In genomic region chr16:70679653-70680494, GRCh38 we compare ENCODE assay signal across 9 cellular contexts. TPM values are rescaled to one million over a fixed set of nuclear protein-coding genes. Genes with fewer than 3 reads are reported as not detected.
DNase-seq lines count a peak whose midpoint lies in the region; ATAC-seq and TF ChIP-seq lines count a peak whose summit lies in the region.
"Had no signal": no experiment of that assay in that cellular context is flagged by ENCODE, and none has a peak within 500 bp of the region (broad histone marks: within the 10 kb centered on the region; RNA-seq: fewer than 3 reads in every experiment).

No MANE protein-coding gene starts in this region.

- peaks cover 53% of the 10 kb centered on the region for H3K79me1 ChIP-seq in mesenchymal stem cell (replicated peaks; ENCODE audit: low read length, poor library complexity, severe bottlenecking)

- ATAC-seq in Right ventricle myocardium inferior (peak; percentile 34), aorta (ENCODE audit: low FRiP score) (no peak)

- TF ChIP-seq CTCF in choroid plexus epithelial cell (conservative IDR thresholded peaks at IDR 0.05; ENCODE audit: low read depth, low read length): peak; percentile 36

- H3K36me3 ChIP-seq in mesenchymal stem cell (ENCODE audit: control insufficient read depth in 1 of 2, insufficient read depth in 2 of 2, low read depth in 1 of 2, low read length in 2 of 2) (peaks cover 56 to 69% of the 10 kb centered on the region in 2 experiments), aorta (ENCODE audit: control insufficient read depth in 1 of 2, insufficient read depth in 2 of 2, low read length in 1 of 2) (peaks cover 0 to 5% of the 10 kb centered on the region in 2 donors)

- H3K4me2 ChIP-seq in mesenchymal stem cell (ENCODE audit: low read length, poor library complexity, severe bottlenecking): no peak overlapping the region

- no peak overlapping the region for H2BK15ac ChIP-seq in mesenchymal stem cell (ENCODE audit: low read depth, poor library complexity, severe bottlenecking)

- H3K4me1 ChIP-seq in mesenchymal stem cell (ENCODE audit: control insufficient read depth, insufficient read depth, low read depth, low read length) (peaks cover 45% of the 10 kb centered on the region), aorta (ENCODE audit: control insufficient read depth in 1 of 2, insufficient read depth in 2 of 2, low read length in 2 of 2) (no peaks in the 10 kb centered on the region)

- no peak overlapping the region for H2BK12ac ChIP-seq in mesenchymal stem cell (ENCODE audit: low read length in 2 of 2)

- 53% methylated on average over 67 of the region's 83 CpGs for WGBS in mesenchymal stem cell
- WGBS in aorta, 2 donors: 55 to 60% methylated on average over 67 to 83 of the region's 83 CpGs

- H3K9ac ChIP-seq in mesenchymal stem cell (ENCODE audit: low read length): no peak overlapping the region

- intact Hi-C loops in Right ventricle myocardium inferior (cut with DNase I) (loop anchor here (2.0 kb wide), 2 partner anchors 59 to 91 kb away; no protein-coding TSS in a partner anchor), cardiac septum (cut with DNase I) (loop anchor here (2.0 kb wide), 1 partner anchor 91 kb away; no protein-coding TSS in a partner anchor), aorta (cut with DNase I) (loop anchor here (1.0 to 10.0 kb wide), 3 partner anchors 91 to 675 kb away; partner anchors contain the start of gene CALB2 (in 1 of the 2))

- H3K27me3 ChIP-seq in mesenchymal stem cell (ENCODE audit: control insufficient read depth in 1 of 2, insufficient read depth in 1 of 2, low read length in 2 of 2) (no peaks in the 10 kb centered on the region), aorta (ENCODE audit: control insufficient read depth in 1 of 2, insufficient read depth in 2 of 2, low read length in 1 of 2) (no peaks in the 10 kb centered on the region)

- no peaks in the 10 kb centered on the region for H3K9me3 ChIP-seq in mesenchymal stem cell (ENCODE audit: control insufficient read depth, low read length)
- H3K9me3 ChIP-seq in aorta (ENCODE audit: control insufficient read depth, low read length): no peaks in the 10 kb centered on the region

- H4K91ac ChIP-seq in mesenchymal stem cell (ENCODE audit: low read length): peak overlapping the region; percentile 48

- H3K4me3 ChIP-seq in choroid plexus epithelial cell (ENCODE audit: low read depth, low read length): no peak overlapping the region
- no peak overlapping the region for H3K4me3 ChIP-seq in mesenchymal stem cell (ENCODE audit: insufficient read depth in 1 of 2, low read depth in 1 of 2, low read length in 2 of 2)
- H3K4me3 ChIP-seq in aorta (ENCODE audit: low read length in 2 of 2): no peak overlapping the region

- peak overlapping the region; percentile 82 for H4K8ac ChIP-seq in mesenchymal stem cell (ENCODE audit: low read length)

- peak overlapping the region in 1 of 2 experiments; percentile 40 for H3K4ac ChIP-seq in mesenchymal stem cell (ENCODE audit: low read depth in 1 of 2, low read length in 2 of 2)

- H3K27ac ChIP-seq in mesenchymal stem cell (ENCODE audit: low read length, poor library complexity, severe bottlenecking): no peak overlapping the region
- H3K27ac ChIP-seq in aorta (ENCODE audit: low read depth in 1 of 2, low read length in 2 of 2): no peak overlapping the region

- H2AK5ac ChIP-seq in mesenchymal stem cell (ENCODE audit: low read length, severe bottlenecking): no peak overlapping the region

- H2BK120ac ChIP-seq in mesenchymal stem cell (ENCODE audit: low read depth, low read length): no peak overlapping the region

- H3K23ac ChIP-seq in mesenchymal stem cell (ENCODE audit: low read length in 2 of 2): no peak overlapping the region

- no peak overlapping the region for H2BK5ac ChIP-seq in mesenchymal stem cell (ENCODE audit: low read depth, low read length, poor library complexity, severe bottlenecking)

- no peak overlapping the region for H2AFZ ChIP-seq in mesenchymal stem cell (ENCODE audit: low read depth, low read length)

- DNase-seq in Right ventricle myocardium inferior (ENCODE audit: missing footprints) (peak; percentile 68), cardiac septum (ENCODE audit: low spot score) (no peak), choroid plexus epithelial cell (ENCODE audit: low read depth) (no peak), mesenchymal stem cell (no peak), aorta (peak; percentile 52 to 75), NCI-H345 (lab: John Stamatoyannopoulos, UW) (no peak), NCI-H2107 treated with DMSO at 0.1 percent for 48 hours (lab: John Stamatoyannopoulos, UW; ENCODE audit: unreplicated experiment) (no peak), NCI-H446 treated with DMSO at 0.1 percent for 48 hours (lab: John Stamatoyannopoulos, UW) (no peak)
- DNase-seq: CD4-positive, alpha-beta memory T cell had no signal

- H3K14ac ChIP-seq in mesenchymal stem cell (ENCODE audit: low read length in 2 of 2): no peak overlapping the region

- H3K18ac ChIP-seq in mesenchymal stem cell (ENCODE audit: low read depth in 1 of 2, low read length in 2 of 2): peak overlapping the region in 1 of 2 experiments; percentile 64

RNA-seq across cellular contexts. Expression of gene MTSS2, which starts 6.0 kb away (rescaled TPM):
- total RNA-seq in Right ventricle myocardium inferior (88.4 TPM), cardiac septum (63.4 TPM), aorta (10 to 100 TPM; 65.7 to 87.4 TPM)
- polyA plus RNA-seq in mesenchymal stem cell (2013, experiment 1 of 2): 105 TPM
- polyA plus RNA-seq in mesenchymal stem cell (2013, experiment 2 of 2): 103 TPM
- 10 to 100 TPM; 22.0 to 33.4 TPM for polyA plus RNA-seq in aorta
- polyA plus RNA-seq: CD4-positive, alpha-beta memory T cell had no signal

RNA-seq across cellular contexts. Expression of gene IL34, which starts 33.5 kb away (rescaled TPM):
- 2.0 TPM for total RNA-seq in Right ventricle myocardium inferior
- 1.2 TPM for total RNA-seq in cardiac septum
- 0.15 TPM for polyA plus RNA-seq in mesenchymal stem cell (2013, experiment 1 of 2)
- 0.11 TPM for polyA plus RNA-seq in mesenchymal stem cell (2013, experiment 2 of 2)
- total RNA-seq in aorta: 10 to 100 TPM; 14.2 to 21.9 TPM
- 10 to 100 TPM; 19.4 to 98.6 TPM for polyA plus RNA-seq in aorta
- total RNA-seq: CD4-positive, alpha-beta memory T cell had no signal
- polyA plus RNA-seq: CD4-positive, alpha-beta memory T cell had no signal

Comparison
In these comparisons a context has a peak if more than half of its experiments do, and no peak if none do; other contexts are left out.
1. DNase-seq: peak in Right ventricle myocardium inferior (single experiment) and aorta (2 of 2); none in cardiac septum (single experiment), choroid plexus epithelial cell (single experiment), mesenchymal stem cell (single experiment), NCI-H345 (single experiment), NCI-H2107 treated with DMSO at 0.1 percent for 48 hours (single experiment) and NCI-H446 treated with DMSO at 0.1 percent for 48 hours (single experiment).